1 cellular context compared by ENCODE assay signal in genomic region chr9:113355197-113355596, GRCh38.
TF ChIP-seq lines count a peak whose summit lies in the region.

No MANE protein-coding gene starts in this region.

TF ChIP-seq in IMR-90, 13 proteins besides CTCF, POLR2A, EP300 and RAD21 (continued from another document):
- TF ChIP-seq NFE2L2 (IDR thresholded peaks at IDR 0.05; ENCODE audit: low read depth, low read length) = no peak
